ENCODE assay signal across 17 cellular contexts in genomic region chr3:23749589-23749988, GRCh38.
"Had no signal": no experiment of that assay in that cellular context is flagged by ENCODE, and none has a peak within 500 bp of the region (broad histone marks: within the 10 kb centered on the region; RNA-seq: fewer than 3 reads in every experiment).

No MANE protein-coding gene starts in this region.

- H3K79me2 ChIP-seq: hepatocyte had no signal

- H3K4me3 ChIP-seq: adrenal gland, ascending aorta, esophagus muscularis mucosa, hepatocyte, left lung, sigmoid colon, smooth muscle cell, transverse colon, uterus had no signal

- ATAC-seq: activated T-helper 17 cell treated with anti-CD3 and anti-CD28 coated beads, Interleukin-2, amount 50 U/mL, for 72 hours; stimulated activated memory B cell treated with anti-CD40 and anti-IgM and Interleukin-4, amounts not matched to agents 10 μg/mL and 1 μg/mL and 100 μg/mL, for 72 hours had no signal

- H3K27ac ChIP-seq: adrenal gland, ascending aorta, esophagus muscularis mucosa, hepatocyte, sigmoid colon, transverse colon, uterus had no signal

- H3K36me3 ChIP-seq: adrenal gland, ascending aorta, esophagus muscularis mucosa, left lung, sigmoid colon, transverse colon, uterus had no signal

- H3K4me1 ChIP-seq: adrenal gland, uterus had no signal

- H3K4me2 ChIP-seq: hepatocyte, smooth muscle cell had no signal

- H3K27me3 ChIP-seq: adrenal gland, ascending aorta, esophagus muscularis mucosa, hepatocyte, left lung, sigmoid colon, transverse colon, uterus had no signal

- DNase-seq: activated T-cell treated with anti-CD3 and anti-CD28 coated beads, Interleukin-2, amount 50 U/mL, for 24 hours; central memory CD4-positive, alpha-beta T cell; glutamatergic neuron; immature natural killer cell; left lung; posterior cingulate gyrus; sigmoid colon; stimulated activated CD4-positive, alpha-beta T cell treated with anti-CD3 and anti-CD28 coated beads, Interleukin-15, amount 100 ng/mL, for 24 hours; transverse colon; uterus had no signal

- H2AFZ ChIP-seq: hepatocyte had no signal

- H3K9me3 ChIP-seq: adrenal gland, ascending aorta, esophagus muscularis mucosa, left lung, sigmoid colon, transverse colon, uterus had no signal
